In the genomic region with DNA sequence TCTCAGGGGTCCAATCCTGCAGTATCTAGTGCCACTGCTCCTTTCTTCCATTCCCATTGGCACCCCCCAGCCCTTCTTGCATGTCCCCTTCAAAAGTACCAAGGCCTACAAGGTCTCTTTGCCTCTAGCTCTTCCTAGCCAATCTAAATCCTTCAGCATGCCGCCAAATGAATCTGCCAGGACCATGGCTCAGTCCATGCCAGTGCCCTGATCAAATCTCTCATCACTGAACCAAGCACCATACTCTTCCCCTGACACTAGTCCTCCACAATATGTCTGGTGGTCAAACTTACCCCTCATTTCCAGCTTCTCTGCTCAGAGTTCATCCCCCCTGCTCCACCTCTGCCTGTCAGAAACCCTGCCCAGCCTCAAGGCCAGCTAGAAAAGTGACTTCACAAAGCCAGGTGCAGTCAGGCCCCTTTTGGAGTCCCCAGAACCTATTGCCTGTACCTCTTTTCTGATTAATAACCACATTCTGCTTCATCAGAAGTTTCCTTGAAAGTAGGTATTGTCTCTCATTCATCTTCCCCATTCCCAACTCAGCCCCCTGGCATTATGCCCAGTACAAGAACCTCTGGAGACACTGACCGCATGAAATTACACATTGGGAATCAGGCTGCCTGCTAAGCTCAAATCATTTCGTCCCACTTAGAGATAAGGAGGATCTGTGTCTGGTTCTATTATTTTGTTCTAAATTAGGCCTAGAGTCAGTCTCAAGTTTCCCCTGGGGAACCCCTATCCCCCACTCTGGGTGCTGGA, we compare ENCODE assay signal across 27 cellular contexts. TPM values are rescaled to one million over a fixed set of nuclear protein-coding genes. Genes with fewer than 3 reads are reported as not detected.
DNase-seq lines count a peak whose midpoint lies in the region; ATAC-seq and TF ChIP-seq lines count a peak whose summit lies in the region.
"Had no signal": no experiment of that assay in that cellular context is flagged by ENCODE, and none has a peak within 500 bp of the region (broad histone marks: within the 10 kb centered on the region; RNA-seq: fewer than 3 reads in every experiment).

No MANE protein-coding gene starts in this region.

- TF ChIP-seq CTCF in A673 (conservative IDR thresholded peaks at IDR 0.05; ENCODE audit: low read depth, low read length) (no peak), mesothelial cell of epicardium (IDR thresholded peaks at IDR 0.05; ENCODE audit: unreplicated experiment) (no peak)

- POLR2A ChIA-PET in A673 (lab: Charles Lee; ENCODE audit: low non-redundant PET) (interaction anchor here (0.7 kb wide), 1 partner anchor 153 kb away, joined by 3 read pairs; no protein-coding TSS in a partner anchor), T-cell (lab: Charles Lee) (no interaction called here)

- peaks cover 98% of the 10 kb centered on the region for H3K36me3 ChIP-seq in A673 (ENCODE audit: insufficient read depth, low read length, poor library complexity, severe bottlenecking)
- H3K36me3 ChIP-seq: prostate gland had no signal

- DNase-seq in A673 (ENCODE audit: low spot score) (no peak), T-helper 17 cell (no peak), mesothelial cell of epicardium (ENCODE audit: low spot score in 2 of 2, unreplicated experiment in 2 of 2) (no peak), T-cell (no peak), retina (no peak)
- no peak for DNase-seq in central memory CD8-positive, alpha-beta T cell (ENCODE audit: low spot score in 2 of 2)
- DNase-seq in stimulated activated CD4-positive, alpha-beta T cell treated with anti-CD3 and anti-CD28 coated beads, Interleukin-4, amount 100 ng/mL, for 24 hours, result no peak
- DNase-seq: activated CD4-positive, alpha-beta T cell treated with anti-CD3 and anti-CD28 coated beads for 36 hours; activated naive CD4-positive, alpha-beta T cell treated with anti-CD3 and anti-CD28 coated beads for 36 hours; COR-L47; DMS79 treated with DMSO at 0.1 percent for 48 hours; effector memory CD8-positive, alpha-beta T cell; esophagus squamous epithelium; glutamatergic neuron; kidney glomerular epithelial cell; NCI-H1694 treated with DMSO at 0.1 percent for 48 hours; NCI-H526 treated with DMSO at 0.1 percent for 48 hours; Peyer's patch; SJCRH30; stimulated activated CD8-positive, alpha-beta memory T cell treated with anti-CD3 and anti-CD28 coated beads, Interleukin-4, amount 100 ng/mL, for 48 hours; trophoblast cell had no signal

- CTCF ChIA-PET in A673 (lab: Charles Lee) (interaction anchor here (0.5 kb wide), 1 partner anchor 159 kb away, joined by 7 read pairs; no protein-coding TSS in a partner anchor), T-cell (lab: Charles Lee) (no interaction called here)

- H3K27me3 ChIP-seq in A673 (replicated peaks; ENCODE audit: insufficient read depth, low read depth, low read length, poor library complexity), result no peaks in the 10 kb centered on the region
- H3K27me3 ChIP-seq: esophagus squamous epithelium, neural progenitor cell, Peyer's patch, SJCRH30 had no signal

- no peak overlapping the region for H3K4me3 ChIP-seq in A673 (ENCODE audit: low read depth, low read length, poor library complexity, severe bottlenecking)
- H3K4me3 ChIP-seq: A549, esophagus squamous epithelium, lung, neural progenitor cell, Peyer's patch, prostate gland, SJCRH30 had no signal

- peaks cover 9% of the 10 kb centered on the region for H3K36me3 Mint-ChIP-seq in T-helper 17 cell (ENCODE audit: low read depth)
- peaks cover 2% of the 10 kb centered on the region for H3K36me3 Mint-ChIP-seq in central memory CD8-positive, alpha-beta T cell (ENCODE audit: insufficient read depth)
- H3K36me3 Mint-ChIP-seq in mesothelial cell of epicardium, result peaks cover 41% of the 10 kb centered on the region
- H3K36me3 Mint-ChIP-seq in T-cell, result peaks cover 4% of the 10 kb centered on the region

- H3K4me3 Mint-ChIP-seq in T-helper 17 cell, result no peak overlapping the region
- H3K4me3 Mint-ChIP-seq in central memory CD8-positive, alpha-beta T cell, result no peak overlapping the region
- H3K4me3 Mint-ChIP-seq in mesothelial cell of epicardium, result no peak overlapping the region
- H3K4me3 Mint-ChIP-seq in T-cell, result no peak overlapping the region
- H3K4me3 Mint-ChIP-seq: activated CD4-positive, alpha-beta T cell treated with anti-CD3 and anti-CD28 coated beads for 36 hours; activated naive CD4-positive, alpha-beta T cell treated with anti-CD3 and anti-CD28 coated beads for 36 hours; effector memory CD8-positive, alpha-beta T cell; neural progenitor cell had no signal

- no peaks in the 10 kb centered on the region for H3K4me1 ChIP-seq in A673 (ENCODE audit: insufficient read depth, low read length, poor library complexity, severe bottlenecking)
- H3K4me1 ChIP-seq: esophagus squamous epithelium, neural progenitor cell, Peyer's patch, prostate gland, SJCRH30 had no signal

- H3K27ac Mint-ChIP-seq in T-helper 17 cell, result peak overlapping the region; percentile 32
- H3K27ac Mint-ChIP-seq in central memory CD8-positive, alpha-beta T cell (ENCODE audit: low read depth), result peak overlapping the region; percentile 42
- peak overlapping the region; percentile 72 for H3K27ac Mint-ChIP-seq in mesothelial cell of epicardium
- no peak overlapping the region for H3K27ac Mint-ChIP-seq in T-cell
- H3K27ac Mint-ChIP-seq: activated CD4-positive, alpha-beta T cell treated with anti-CD3 and anti-CD28 coated beads for 36 hours; activated naive CD4-positive, alpha-beta T cell treated with anti-CD3 and anti-CD28 coated beads for 36 hours; neural progenitor cell had no signal

- ATAC-seq in T-helper 17 cell (no peak), T-cell (replicated peaks in 1 of 4) (no peak), GM19455 (IDR thresholded peaks at IDR 0.05; ENCODE audit: unreplicated experiment) (no peak)
- no peak for ATAC-seq in central memory CD8-positive, alpha-beta T cell (replicated peaks; ENCODE audit: extremely low read depth, poor library complexity, severe bottlenecking)
- ATAC-seq: A549; activated CD4-positive, alpha-beta T cell treated with anti-CD3 and anti-CD28 coated beads for 36 hours; effector memory CD8-positive, alpha-beta T cell had no signal

- no peaks in the 10 kb centered on the region for H3K9me3 ChIP-seq in A673 (ENCODE audit: low read depth, low read length, poor library complexity, severe bottlenecking)
- H3K9me3 ChIP-seq in T-helper 17 cell (ENCODE audit: control insufficient read depth, low read length, poor library complexity, severe bottlenecking), result no peaks in the 10 kb centered on the region
- H3K9me3 ChIP-seq: A549, esophagus squamous epithelium, Peyer's patch, prostate gland, SJCRH30 had no signal

- H3K27ac ChIP-seq in A673 (ENCODE audit: low read depth, low read length, poor library complexity, severe bottlenecking), result peak overlapping the region; percentile 29
- H3K27ac ChIP-seq: A549, esophagus squamous epithelium, HL-60, neural progenitor cell, Peyer's patch, prostate gland, SJCRH30 had no signal

- no TSS peak for BruUV-seq in A673 (replicated peaks; lab: Mats Ljungman, UMichigan)

- intact Hi-C loops in A673 (cut with micrococcal nuclease; ENCODE audit: unreplicated experiment), result no loop called here

- no peaks in the 10 kb centered on the region for H3K9me3 Mint-ChIP-seq in central memory CD8-positive, alpha-beta T cell
- H3K9me3 Mint-ChIP-seq in mesothelial cell of epicardium (no peaks in the 10 kb centered on the region), T-cell (no peaks in the 10 kb centered on the region)
- H3K9me3 Mint-ChIP-seq: activated naive CD4-positive, alpha-beta T cell treated with anti-CD3 and anti-CD28 coated beads for 36 hours; effector memory CD8-positive, alpha-beta T cell; neural progenitor cell had no signal

- H3K4me1 Mint-ChIP-seq in T-helper 17 cell, result peaks cover 9% of the 10 kb centered on the region
- no peaks in the 10 kb centered on the region for H3K4me1 Mint-ChIP-seq in central memory CD8-positive, alpha-beta T cell
- peaks cover 12% of the 10 kb centered on the region for H3K4me1 Mint-ChIP-seq in mesothelial cell of epicardium
- H3K4me1 Mint-ChIP-seq in T-cell, result no peaks in the 10 kb centered on the region
- H3K4me1 Mint-ChIP-seq: activated CD4-positive, alpha-beta T cell treated with anti-CD3 and anti-CD28 coated beads for 36 hours; neural progenitor cell had no signal

- H3K27me3 Mint-ChIP-seq in T-helper 17 cell (no peaks in the 10 kb centered on the region), mesothelial cell of epicardium (ENCODE audit: low read depth) (no peaks in the 10 kb centered on the region), T-cell (no peaks in the 10 kb centered on the region)
- no peaks in the 10 kb centered on the region for H3K27me3 Mint-ChIP-seq in central memory CD8-positive, alpha-beta T cell
- H3K27me3 Mint-ChIP-seq: activated CD4-positive, alpha-beta T cell treated with anti-CD3 and anti-CD28 coated beads for 36 hours; effector memory CD8-positive, alpha-beta T cell had no signal

RNA-seq across cellular contexts. Expression of gene FEN1, which starts 11.4 kb away (rescaled TPM):
- total RNA-seq in A673 (2021), result 140 and 152 TPM in 2 replicates
- total RNA-seq in T-helper 17 cell, result 10 to 100 TPM in 1 of 2 donors, 1 to 10 TPM in 1; 9.7 to 13.0 TPM
- total RNA-seq in mesothelial cell of epicardium, result 19.5 to 20.9 TPM (median 20.3 TPM) in 3 replicates
- total RNA-seq in T-cell, result 10 to 100 TPM in 4 of 5 donors, 1 to 10 TPM in 1; 8.5 to 12.6 (median 10.9) TPM

RNA-seq across cellular contexts. Expression of gene TMEM258, which starts 11.7 kb away (rescaled TPM):
- total RNA-seq in A673 (2021) (138 and 139 TPM in 2 replicates), T-helper 17 cell (10 to 100 TPM; 68.4 to 77.6 TPM), mesothelial cell of epicardium (139 to 154 TPM (median 148 TPM) in 3 replicates), T-cell (10 to 100 TPM; 68.1 to 96.0 (median 87.8) TPM)

RNA-seq across cellular contexts. Expression of gene FADS1, which starts 12.7 kb away (rescaled TPM):
- total RNA-seq in A673 (2021), result 442 and 490 TPM in 2 replicates
- total RNA-seq in T-helper 17 cell, result 1 to 10 TPM; 1.2 to 4.6 TPM
- total RNA-seq in mesothelial cell of epicardium, result 108 to 115 TPM (median 108 TPM) in 3 replicates
- 1 to 10 TPM; 1.9 to 8.8 (median 2.9) TPM for total RNA-seq in T-cell

RNA-seq across cellular contexts. Expression of gene FADS2, which starts 24.0 kb away (rescaled TPM):
- total RNA-seq in A673 (2021), result 1,097 and 1,272 TPM in 2 replicates
- 10 to 100 TPM in 1 of 2 donors, 1 to 10 TPM in 1; 5.2 to 15.7 TPM for total RNA-seq in T-helper 17 cell
- 317 to 337 TPM (median 324 TPM) in 3 replicates for total RNA-seq in mesothelial cell of epicardium
- total RNA-seq in T-cell, result 10 to 100 TPM in 1 of 5 donors, 1 to 10 TPM in 4; 1.9 to 20.9 (median 2.7) TPM

RNA-seq across cellular contexts. Expression of gene MYRF, which starts 51.6 kb away (rescaled TPM):
- total RNA-seq in A673 (2021) (11.2 and 14.6 TPM in 2 replicates), T-helper 17 cell (1 to 10 TPM in 1 of 2 donors, under 1 TPM in 1; 0.47 to 1.5 TPM), mesothelial cell of epicardium (401 to 436 TPM (median 428 TPM) in 3 replicates), T-cell (1 to 10 TPM in 4 of 5 donors, under 1 TPM in 1; 0.95 to 4.9 (median 1.5) TPM)

Comparison
In these comparisons a context has a peak if more than half of its experiments do, and no peak if none do; other contexts are left out.
1. H3K27ac Mint-ChIP-seq: peak in T-helper 17 cell (single experiment), central memory CD8-positive, alpha-beta T cell (single experiment) and mesothelial cell of epicardium (single experiment); none in T-cell (0 of 2).
2. RNA of gene FADS1, which starts 12.7 kb away (total RNA-seq): 442 to 490 TPM in A673 and 108 to 115 TPM in mesothelial cell of epicardium; 1.2 to 4.6 TPM in T-helper 17 cell and 1.9 to 8.8 TPM in T-cell; every median in the first group is over 10 times any median in the second.